ENCODE assay signal across 33 cellular contexts in the genomic region with DNA sequence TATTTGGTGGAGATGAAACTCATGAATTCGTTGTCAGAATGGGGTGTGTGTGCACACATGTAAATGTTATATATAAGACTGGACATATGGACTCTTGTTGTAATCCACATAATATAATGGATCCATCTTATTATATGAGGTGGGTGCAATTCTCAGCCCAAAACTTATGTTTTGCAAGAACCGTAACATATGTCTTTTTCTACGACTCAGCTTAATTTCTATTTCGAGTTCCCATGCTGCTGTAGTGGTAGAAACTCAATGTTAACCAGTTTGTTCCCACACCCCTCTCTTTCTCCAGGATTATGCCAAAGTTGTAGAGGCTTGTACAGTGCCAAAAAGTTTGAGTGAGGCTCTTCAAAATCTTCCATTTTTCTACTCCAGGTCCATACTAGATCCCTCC.
DNase-seq lines count a peak whose midpoint lies in the region; ATAC-seq, FAIRE-seq and TF ChIP-seq lines count a peak whose summit lies in the region.
"Had no signal": no experiment of that assay in that cellular context is flagged by ENCODE, and none has a peak within 500 bp of the region (broad histone marks: within the 10 kb centered on the region; RNA-seq: fewer than 3 reads in every experiment).

No MANE protein-coding gene starts in this region.

- H3K79me1 ChIP-seq in IMR-90 (ENCODE audit: low read depth in 1 of 2, low read length in 2 of 2), result no peaks in the 10 kb centered on the region

- no peak overlapping the region for H4K5ac ChIP-seq in IMR-90 (ENCODE audit: low read depth, low read length)

- H4K8ac ChIP-seq in IMR-90 (ENCODE audit: low read depth in 2 of 2, low read length in 2 of 2), result no peak overlapping the region

- H3K4me1 ChIP-seq in HepG2 (ENCODE audit: insufficient read depth, low read length) (no peaks in the 10 kb centered on the region), right lobe of liver (no peaks in the 10 kb centered on the region), A549 (no peaks in the 10 kb centered on the region), IMR-90 (ENCODE audit: control insufficient read depth, insufficient read depth, low read length) (no peaks in the 10 kb centered on the region), K562 (replicated peaks in 1 of 2; ENCODE audit: control insufficient read depth in 2 of 2, insufficient read depth in 2 of 2, low read length in 2 of 2) (peaks cover 0 to 4% of the 10 kb centered on the region in 2 experiments; a peak in 1 of 5 replicates)
- H3K4me1 ChIP-seq: BE2C, BLaER1, Caco-2 had no signal

- H3K18ac ChIP-seq in IMR-90 (ENCODE audit: low read depth, low read length), result no peak overlapping the region

- TF ChIP-seq EP300 in HepG2 (IDR thresholded peaks at IDR 0.05; ENCODE audit: low read depth in 2 of 2, low read length in 2 of 2), result no peak
- TF ChIP-seq EP300 in HepG2 (CRISPR knock-in tag; IDR thresholded peaks at IDR 0.05; ENCODE audit: borderline replicate concordance), result no peak
- no peak for TF ChIP-seq EP300 in A549 (IDR thresholded peaks at IDR 0.05)
- TF ChIP-seq EP300 in K562 (IDR thresholded peaks at IDR 0.05; ENCODE audit: low read length), result no peak

- in situ Hi-C loops in HepG2 (cut with HindIII; ENCODE audit: extremely low pct_ligation_motif_present, low pct_unique_long_range_greater_than_20kb), result no loop called here
- in situ Hi-C loops in IMR-90 (cut with MboI; ENCODE audit: low sequenced_read_pairs), result no loop called here
- in situ Hi-C loops in K562 (cut with MboI), result no loop called here

- WGBS in HepG2 (ENCODE audit: low lambda C conversion rate), result 88% methylated on average over 4 of the region's 4 CpGs
- WGBS in right lobe of liver (ENCODE audit: insufficient coverage, low coverage, low lambda C conversion rate, missing lambda C conversion rate), result 84% methylated on average over 4 of the region's 4 CpGs
- WGBS in A549 (ENCODE audit: missing lambda C conversion rate), result 83% methylated on average over 4 of the region's 4 CpGs
- no CpG with 5 or more reads among the region's 4 CpGs for WGBS in IMR-90 (ENCODE audit: extremely low coverage in 2 of 2, insufficient read length in 1 of 2), 2 experiments
- WGBS in K562 (ENCODE audit: insufficient coverage, low coverage, missing lambda C conversion rate), result 21% methylated on average over 4 of the region's 4 CpGs

- no peak for TF ChIP-seq CTCF in HepG2 (CRISPR knock-in tag; IDR thresholded peaks at IDR 0.05)
- no peak for TF ChIP-seq CTCF in right lobe of liver (IDR thresholded peaks at IDR 0.05)
- TF ChIP-seq CTCF in A549 (IDR thresholded peaks at IDR 0.05), result no peak
- no peak for TF ChIP-seq CTCF in IMR-90 (conservative IDR thresholded peaks at IDR 0.05; ENCODE audit: low read depth, low read length)
- no peak for TF ChIP-seq CTCF in K562 (IDR thresholded peaks at IDR 0.05 in 2 of 3, conservative IDR thresholded peaks at IDR 0.05 in 1 of 3; ENCODE audit: insufficient read depth in 2 of 3, low read depth in 1 of 3, low read length in 3 of 3)

- H2BK120ac ChIP-seq in IMR-90 (ENCODE audit: low read depth, low read length), result no peak overlapping the region

- no peak overlapping the region for H3K56ac ChIP-seq in IMR-90 (ENCODE audit: extremely low read depth, insufficient read depth, low read length)

- H3K23ac ChIP-seq in IMR-90 (ENCODE audit: low read depth, low read length), result no peak overlapping the region

- no peaks in the 10 kb centered on the region for H3K9me1 ChIP-seq in IMR-90 (ENCODE audit: insufficient read depth, low read length)
- H3K9me1 ChIP-seq in K562 (ENCODE audit: control insufficient read depth, insufficient read depth, low read length), result no peaks in the 10 kb centered on the region

- no peak overlapping the region for H3K4ac ChIP-seq in IMR-90 (ENCODE audit: low read depth, low read length)

- no peak overlapping the region for H2AK5ac ChIP-seq in IMR-90 (ENCODE audit: low read depth, low read length)

- H3K9ac ChIP-seq in HepG2 (ENCODE audit: insufficient read depth, low read depth, low read length) (no peak overlapping the region), IMR-90 (ENCODE audit: low read depth, low read length) (no peak overlapping the region), K562 (ENCODE audit: insufficient read depth in 1 of 2, low read depth in 2 of 2, low read length in 2 of 2) (no peak overlapping the region)
- H3K9ac ChIP-seq: BLaER1; BLaER1 treated with 17β-estradiol and CSF1 and Interleukin-3, amounts not matched to agents 10 nM and 100 nM had no signal

- ATAC-seq in HepG2, result no peak
- no peak for ATAC-seq in right lobe of liver
- ATAC-seq in A549, result no peak
- no peak for ATAC-seq in IMR-90 (ENCODE audit: low read depth)
- ATAC-seq in K562, result no peak
- ATAC-seq in GM18873 (IDR thresholded peaks at IDR 0.05; ENCODE audit: low FRiP score, unreplicated experiment), result no peak
- ATAC-seq in HG02763 (IDR thresholded peaks at IDR 0.05; ENCODE audit: unreplicated experiment), result no peak
- ATAC-seq: CD8-positive, alpha-beta T cell had no signal

- H3K79me2 ChIP-seq in HepG2 (ENCODE audit: insufficient read depth, low read length) (no peaks in the 10 kb centered on the region), K562 (ENCODE audit: control insufficient read depth, insufficient read depth, low read length) (no peaks in the 10 kb centered on the region)

- dilution Hi-C loops in IMR-90 (cut with HindIII; ENCODE audit: low sequenced_read_pairs, unreplicated experiment), result no loop called here

- TF ChIP-seq RAD21 in HepG2 (CRISPR knock-in tag; IDR thresholded peaks at IDR 0.05), result no peak
- no peak for TF ChIP-seq RAD21 in A549 (conservative IDR thresholded peaks at IDR 0.05 in 1 of 2, IDR thresholded peaks at IDR 0.05 in 1 of 2)
- TF ChIP-seq RAD21 in IMR-90 (IDR thresholded peaks at IDR 0.05; ENCODE audit: low read length), result no peak
- no peak for TF ChIP-seq RAD21 in K562 (CRISPR knock-in tag; conservative IDR thresholded peaks at IDR 0.05 in 1 of 2, IDR thresholded peaks at IDR 0.05 in 1 of 2)

- H3K36me3 ChIP-seq in HepG2 (replicated peaks in 1 of 2; ENCODE audit: control insufficient read depth in 1 of 2, insufficient read depth in 2 of 2, low read length in 2 of 2) (no peaks in the 10 kb centered on the region), right lobe of liver (no peaks in the 10 kb centered on the region), IMR-90 (ENCODE audit: control insufficient read depth, insufficient read depth, low read length) (no peaks in the 10 kb centered on the region), K562 (ENCODE audit: control insufficient read depth, insufficient read depth, low read length) (no peaks in the 10 kb centered on the region)
- H3K36me3 ChIP-seq: BE2C; BLaER1; BLaER1 treated with 17β-estradiol and CSF1 and Interleukin-3, amounts not matched to agents 10 nM and 100 nM had no signal

- H2AK9ac ChIP-seq in IMR-90 (replicated peaks; ENCODE audit: low read depth, low read length, poor library complexity), result no peak overlapping the region

- FAIRE-seq in HepG2 (lab: Jason Lieb, UNC), result no peak
- FAIRE-seq in A549 (lab: Jason Lieb, UNC), result no peak
- FAIRE-seq in K562 (lab: Jason Lieb, UNC), result no peak
- FAIRE-seq: A204.1, D721Med had no signal

- DNase-seq in HepG2 (ENCODE audit: low spot score) (no peak), right lobe of liver (no peak), A549 (ENCODE audit: low read depth in 1 of 2, low spot score in 1 of 2) (no peak), IMR-90 (no peak), K562 (ENCODE audit: extremely low read depth in 1 of 4, low spot score in 3 of 4) (no peak), SHP77 (lab: John Stamatoyannopoulos, UW) (no peak)
- DNase-seq: 8988T; ACHN; AML-193; BE2C; C1 segment of cervical spinal cord; Caco-2; Calu3; CD4-positive, alpha-beta memory T cell; CD4-positive, alpha-beta T cell; CD4-positive, CD25-positive, alpha-beta regulatory T cell; CD8-positive, alpha-beta memory T cell; CD8-positive, alpha-beta T cell; DMS 273 treated with DMSO at 0.1 percent for 48 hours; DMS153; DMS53; DMS79; DMS79 treated with DMSO at 0.1 percent for 48 hours; DND-41; EL had no signal

- intact Hi-C loops in HepG2 (cut with micrococcal nuclease; ENCODE audit: unreplicated experiment) (no loop called here), right lobe of liver (cut with DNase I) (no loop called here), IMR-90 (cut with micrococcal nuclease) (loop anchor here (5.0 kb wide), 1 partner anchor 182 kb away; no protein-coding TSS in a partner anchor), K562 (cut with micrococcal nuclease) (no loop called here)

- no peak overlapping the region for H3K14ac ChIP-seq in IMR-90 (replicated peaks; ENCODE audit: low read depth, low read length)

- no peaks in the 10 kb centered on the region for H3K9me3 ChIP-seq in HepG2 (ENCODE audit: low read length)
- no peaks in the 10 kb centered on the region for H3K9me3 ChIP-seq in right lobe of liver
- H3K9me3 ChIP-seq in A549, result no peaks in the 10 kb centered on the region
- H3K9me3 ChIP-seq in IMR-90 (ENCODE audit: control insufficient read depth, insufficient read depth, low read length), result no peaks in the 10 kb centered on the region
- H3K9me3 ChIP-seq in K562 (replicated peaks; ENCODE audit: control insufficient read depth, insufficient read depth, low read depth, low read length), result no peaks in the 10 kb centered on the region
- H3K9me3 ChIP-seq: BE2C; BLaER1; BLaER1 treated with 17β-estradiol and CSF1 and Interleukin-3, amounts not matched to agents 10 nM and 100 nM; Caco-2 had no signal

- H2BK15ac ChIP-seq in IMR-90 (ENCODE audit: low read depth, low read length), result no peak overlapping the region

- no peak overlapping the region for H2BK5ac ChIP-seq in IMR-90 (ENCODE audit: low read depth, low read length, poor library complexity, severe bottlenecking)

- BruUV-seq in HepG2 (replicated peaks; lab: Mats Ljungman, UMichigan), result no TSS peak
- no TSS peak for BruUV-seq in IMR-90 (replicated peaks; lab: Mats Ljungman, UMichigan)
- BruUV-seq in K562 (replicated peaks; lab: Mats Ljungman, UMichigan), result no TSS peak

- TF ChIP-seq POLR2A in HepG2 (IDR thresholded peaks at IDR 0.05; ENCODE audit: insufficient read depth in 1 of 2, low read depth in 2 of 2, low read length in 2 of 2), result no peak
- TF ChIP-seq POLR2A in right lobe of liver (IDR thresholded peaks at IDR 0.05), result no peak
- no peak for TF ChIP-seq POLR2A in A549 (IDR thresholded peaks at IDR 0.05; ENCODE audit: low read length)
- TF ChIP-seq POLR2A in IMR-90 (IDR thresholded peaks at IDR 0.05; ENCODE audit: low read depth, low read length), result no peak
- no peak for TF ChIP-seq POLR2A in K562 (conservative IDR thresholded peaks at IDR 0.05)

- H4K91ac ChIP-seq in IMR-90 (ENCODE audit: insufficient read depth, low read depth, low read length), result no peak overlapping the region

- no peak overlapping the region for H2BK20ac ChIP-seq in IMR-90 (ENCODE audit: low read depth, low read length)

- H3K27me3 ChIP-seq in HepG2 (ENCODE audit: control insufficient read depth in 1 of 2, insufficient read depth in 2 of 2, low read length in 2 of 2), result no peaks in the 10 kb centered on the region
- no peaks in the 10 kb centered on the region for H3K27me3 ChIP-seq in right lobe of liver
- no peaks in the 10 kb centered on the region for H3K27me3 ChIP-seq in IMR-90 (ENCODE audit: control insufficient read depth, insufficient read depth, low read length)
- H3K27me3 ChIP-seq in K562 (ENCODE audit: control insufficient read depth in 2 of 2, insufficient read depth in 2 of 2, low read length in 2 of 2), result no peaks in the 10 kb centered on the region
- H3K27me3 ChIP-seq: BE2C; BLaER1; BLaER1 treated with 17β-estradiol and CSF1 and Interleukin-3, amounts not matched to agents 10 nM and 100 nM had no signal

- CTCF ChIA-PET in HepG2 (lab: Yijun Ruan, JAX; ENCODE audit: low intra/inter-chr PET ratio, low total read pairs), result no interaction called here
- CTCF ChIA-PET in A549 (lab: Yijun Ruan, JAX), result interaction anchor here (1.2 to 2.1 kb wide), 2 partner anchors 397 to 479 kb away, joined by 3 to 6 read pairs; no protein-coding TSS in a partner anchor
- CTCF ChIA-PET in IMR-90 (lab: Yijun Ruan, JAX), result no interaction called here
- CTCF ChIA-PET in K562 (lab: Yijun Ruan, JAX; ENCODE audit: low intra/inter-chr PET ratio), result no interaction called here

- no peak overlapping the region for H3K27ac ChIP-seq in HepG2 (ENCODE audit: extremely low read length, insufficient read depth, low read length)
- H3K27ac ChIP-seq in right lobe of liver, result no peak overlapping the region
- H3K27ac ChIP-seq in A549, result no peak overlapping the region
- H3K27ac ChIP-seq in IMR-90 (ENCODE audit: insufficient read depth, low read length), result no peak overlapping the region
- no peak overlapping the region for H3K27ac ChIP-seq in K562 (ENCODE audit: extremely low read depth, low read depth, low read length)
- H3K27ac ChIP-seq: 22Rv1; BLaER1; BLaER1 treated with 17β-estradiol and CSF1 and Interleukin-3, amounts not matched to agents 10 nM and 100 nM; C4-2B had no signal

- H4K20me1 ChIP-seq in HepG2 (ENCODE audit: insufficient read depth, low read length), result no peaks in the 10 kb centered on the region
- H4K20me1 ChIP-seq in IMR-90 (ENCODE audit: insufficient read depth, low read length), result no peaks in the 10 kb centered on the region
- H4K20me1 ChIP-seq in K562 (replicated peaks; ENCODE audit: control insufficient read depth, insufficient read depth, low read length), result no peaks in the 10 kb centered on the region
- H4K20me1 ChIP-seq: BLaER1; BLaER1 treated with 17β-estradiol and CSF1 and Interleukin-3, amounts not matched to agents 10 nM and 100 nM had no signal

- H3K4me3 ChIP-seq in HepG2 (replicated peaks in 1 of 3; ENCODE audit: insufficient read depth in 1 of 3, low read depth in 2 of 3, low read length in 3 of 3) (no peak overlapping the region), right lobe of liver (no peak overlapping the region), A549 (no peak overlapping the region), IMR-90 (ENCODE audit: insufficient read depth, low read depth, low read length) (no peak overlapping the region), K562 (no peak overlapping the region)
- H3K4me3 ChIP-seq: BLaER1; BLaER1 treated with 17β-estradiol and CSF1 and Interleukin-3, amounts not matched to agents 10 nM and 100 nM had no signal

- H2AFZ ChIP-seq in HepG2 (ENCODE audit: low read length), result no peak overlapping the region
- no peak overlapping the region for H2AFZ ChIP-seq in IMR-90 (replicated peaks; ENCODE audit: low read length, poor library complexity)
- H2AFZ ChIP-seq in K562 (ENCODE audit: low read depth, low read length), result no peak overlapping the region

- POLR2A ChIA-PET in HepG2 (lab: Yijun Ruan, JAX) (no interaction called here), A549 (lab: Yijun Ruan, JAX) (no interaction called here), IMR-90 (lab: Charles Lee; ENCODE audit: unreplicated experiment) (no interaction called here), K562 (lab: Yijun Ruan, JAX) (no interaction called here)

- no peak overlapping the region for H3K4me2 ChIP-seq in HepG2 (ENCODE audit: low read depth, low read length)
- H3K4me2 ChIP-seq in A549, result no peak overlapping the region
- no peak overlapping the region for H3K4me2 ChIP-seq in IMR-90 (ENCODE audit: low read depth, low read length)
- no peak overlapping the region for H3K4me2 ChIP-seq in K562 (ENCODE audit: insufficient read depth, low read length)
- H3K4me2 ChIP-seq: BLaER1; BLaER1 treated with 17β-estradiol and CSF1 and Interleukin-3, amounts not matched to agents 10 nM and 100 nM had no signal
